In genomic region chr1:108057536-108057935, GRCh38 we compare ENCODE assay signal across 13 cellular contexts.
A peak's percentile ranks its signal among the peaks of the same experiment; 100 is the strongest.
DNase-seq lines count a peak whose midpoint lies in the region; FAIRE-seq and TF ChIP-seq lines count a peak whose summit lies in the region.
"Had no signal": no experiment of that assay in that cellular context is flagged by ENCODE, and none has a peak within 500 bp of the region (broad histone marks: within the 10 kb centered on the region; RNA-seq: fewer than 3 reads in every experiment).

No MANE protein-coding gene starts in this region.

- DNase-seq in DMS53 treated with DMSO at 0.1 percent for 48 hours (lab: John Stamatoyannopoulos, UW; ENCODE audit: unreplicated experiment) (peak; percentile 76), NCI-H510A treated with DMSO at 0.1 percent for 48 hours (lab: John Stamatoyannopoulos, UW) (peak; percentile 56), endothelial cell of umbilical vein (ENCODE audit: low read depth, low spot score) (peak; percentile 6), myocyte (ENCODE audit: low read depth) (peak; percentile 78), DMS79 (lab: John Stamatoyannopoulos, UW) (no peak), prostate gland (ENCODE audit: low spot score) (no peak), AG08396 (ENCODE audit: low spot score) (no peak)
- no peak for DNase-seq in stimulated activated CD4-positive, alpha-beta T cell treated with anti-CD3 and anti-CD28 coated beads, Interleukin-2, amount 100 ng/mL, for 48 hours
- DNase-seq: activated CD4-positive, alpha-beta T cell treated with anti-CD3 and anti-CD28 coated beads for 36 hours; NCI-H774; occipital lobe had no signal

- H3K27ac ChIP-seq in endothelial cell of umbilical vein (ENCODE audit: insufficient read depth, low read depth, low read length), result no peak overlapping the region
- H3K27ac ChIP-seq in prostate gland, result no peak overlapping the region

- H3K9me3 ChIP-seq in endothelial cell of umbilical vein (replicated peaks; ENCODE audit: control insufficient read depth, insufficient read depth, low read length) (no peaks in the 10 kb centered on the region), prostate gland (no peaks in the 10 kb centered on the region)

- H3K79me2 ChIP-seq in endothelial cell of umbilical vein (ENCODE audit: control insufficient read depth, insufficient read depth, low read length), result no peaks in the 10 kb centered on the region

- H3K36me3 ChIP-seq in endothelial cell of umbilical vein (ENCODE audit: control insufficient read depth in 2 of 2, extremely low read depth in 1 of 2, insufficient read depth in 2 of 2, low read length in 2 of 2) (no peaks in the 10 kb centered on the region), prostate gland (no peaks in the 10 kb centered on the region)

- intact Hi-C loops in endothelial cell of umbilical vein (cut with micrococcal nuclease), result no loop called here
- intact Hi-C loops in prostate gland (cut with DNase I), result no loop called here

- dilution Hi-C loops in endothelial cell of umbilical vein (cut with MboI; ENCODE audit: extremely low pct_ligation_motif_present, low sequenced_read_pairs), result no loop called here

- no TSS peak for BruUV-seq in endothelial cell of umbilical vein (replicated peaks; lab: Mats Ljungman, UMichigan)

- CTCF ChIA-PET in endothelial cell of umbilical vein (lab: Charles Lee), result no interaction called here

- no peak overlapping the region for H3K9ac ChIP-seq in endothelial cell of umbilical vein (replicated peaks; ENCODE audit: extremely low read depth, insufficient read depth, low read length)

- TF ChIP-seq POLR2A in endothelial cell of umbilical vein (IDR thresholded peaks at IDR 0.05; ENCODE audit: low read depth, low read length), result no peak
- TF ChIP-seq POLR2A in prostate gland (IDR thresholded peaks at IDR 0.05), result no peak

- H3K9me1 ChIP-seq in endothelial cell of umbilical vein (replicated peaks; ENCODE audit: control insufficient read depth, extremely low read depth, insufficient read depth, low read length), result no peaks in the 10 kb centered on the region

- WGBS in prostate gland, result 94% methylated on average over 3 of the region's 3 CpGs

- no peak overlapping the region for H2AFZ ChIP-seq in endothelial cell of umbilical vein (ENCODE audit: low read depth, low read length)

- FAIRE-seq in endothelial cell of umbilical vein (lab: Jason Lieb, UNC), result no peak
- FAIRE-seq: GM18507, H54 had no signal

- TF ChIP-seq CTCF in endothelial cell of umbilical vein (IDR thresholded peaks at IDR 0.05; ENCODE audit: extremely low read depth in 1 of 2, insufficient read depth in 1 of 2, low read depth in 1 of 2, low read length in 2 of 2) (no peak), prostate gland (IDR thresholded peaks at IDR 0.05) (no peak)

- H3K4me3 ChIP-seq in endothelial cell of umbilical vein (replicated peaks in 1 of 3; ENCODE audit: insufficient read depth in 1 of 3, low read depth in 1 of 3, low read length in 3 of 3), result no peak overlapping the region
- no peak overlapping the region for H3K4me3 ChIP-seq in prostate gland

- H3K27me3 ChIP-seq in endothelial cell of umbilical vein (ENCODE audit: control insufficient read depth in 2 of 2, insufficient read depth in 2 of 2, low read length in 2 of 2) (no peaks in the 10 kb centered on the region), prostate gland (replicated peaks; ENCODE audit: insufficient read depth) (no peaks in the 10 kb centered on the region)

- H3K4me1 ChIP-seq in endothelial cell of umbilical vein (ENCODE audit: control insufficient read depth, extremely low read depth, insufficient read depth, low read length), result peaks cover 5% of the 10 kb centered on the region
- H3K4me1 ChIP-seq in prostate gland (replicated peaks), result no peaks in the 10 kb centered on the region

- H4K20me1 ChIP-seq in endothelial cell of umbilical vein (replicated peaks; ENCODE audit: control insufficient read depth, extremely low read depth, insufficient read depth, low read length), result no peaks in the 10 kb centered on the region

- POLR2A ChIA-PET in endothelial cell of umbilical vein (lab: Charles Lee), result no interaction called here

- no peak overlapping the region for H3K4me2 ChIP-seq in endothelial cell of umbilical vein (ENCODE audit: insufficient read depth, low read length)

TF ChIP-seq in endothelial cell of umbilical vein, 7 proteins besides CTCF, POLR2A, EP300 and RAD21:
- TF ChIP-seq GATA2 (IDR thresholded peaks at IDR 0.05; ENCODE audit: insufficient read depth, insufficient read length, low read depth, low read length) (no peak), MAX (IDR thresholded peaks at IDR 0.05; ENCODE audit: insufficient read depth, insufficient read length) (no peak)

Comparison
In these comparisons a context has a peak if more than half of its experiments do, and no peak if none do; other contexts are left out.
1. DNase-seq: peak in DMS53 treated with DMSO at 0.1 percent for 48 hours (single experiment), NCI-H510A treated with DMSO at 0.1 percent for 48 hours (single experiment), endothelial cell of umbilical vein (single experiment) and myocyte (single experiment); none in DMS79 (single experiment), stimulated activated CD4-positive, alpha-beta T cell treated with anti-CD3 and anti-CD28 coated beads, Interleukin-2, amount 100 ng/mL, for 48 hours (0 of 2), prostate gland (single experiment) and AG08396 (single experiment).